Comparison of ENCODE assay signal across 1 cellular context in genomic region chr1:153633747-153634665, GRCh38.
TF ChIP-seq lines count a peak whose summit lies in the region.

Gene CHTOP (plus strand): TSS chr1:153634066. CDS start chr1:153636589, 2,523 bp downstream.

TF ChIP-seq in HepG2, 621 proteins besides CTCF, POLR2A, EP300 and RAD21 (continued from another document and continues in another):
- TF ChIP-seq RBAK (CRISPR knock-in tag; IDR thresholded peaks at IDR 0.05): no peak
- TF ChIP-seq ZNF280B (CRISPR knock-in tag; IDR thresholded peaks at IDR 0.05; ENCODE audit: borderline replicate concordance): peak; percentile 92; the same call in 1 of the 2 replicates
- no peak for TF ChIP-seq KDM1A (CRISPR knock-in tag; IDR thresholded peaks at IDR 0.05)
- peak; percentile 71 for TF ChIP-seq BRF2 (CRISPR knock-in tag; IDR thresholded peaks at IDR 0.05)
- TF ChIP-seq ZBTB43 (CRISPR knock-in tag; conservative IDR thresholded peaks at IDR 0.05): peak; percentile 53; the same call in 1 of the 2 replicates
- peak; percentile 69; the same call in 1 of the 2 replicates for TF ChIP-seq ZNF619 (CRISPR knock-in tag; IDR thresholded peaks at IDR 0.05)
- TF ChIP-seq RXRA (CRISPR knock-in tag; IDR thresholded peaks at IDR 0.05): peak; percentile 67; the same call in 1 of the 2 replicates
- TF ChIP-seq THAP9 (CRISPR knock-in tag; IDR thresholded peaks at IDR 0.05; ENCODE audit: borderline replicate concordance): peak; percentile 96
- TF ChIP-seq ZNF441 (CRISPR knock-in tag; IDR thresholded peaks at IDR 0.05; ENCODE audit: borderline replicate concordance): no peak; the same call in 1 of the 2 replicates
- peak; percentile 79 for TF ChIP-seq JUN (CRISPR knock-in tag; IDR thresholded peaks at IDR 0.05)
- TF ChIP-seq IKZF5 (CRISPR knock-in tag; IDR thresholded peaks at IDR 0.05): peak; percentile 85
- 0 out of 2 replicates have a peak, but pooled peaks have one; percentile 53 for TF ChIP-seq ZNF704 (CRISPR knock-in tag; IDR thresholded peaks at IDR 0.05; ENCODE audit: borderline replicate concordance)
- no peak for TF ChIP-seq GRHL1 (CRISPR knock-in tag; conservative IDR thresholded peaks at IDR 0.05)
- peak; percentile 84; the same call in 1 of the 2 replicates for TF ChIP-seq ARID2 (CRISPR knock-in tag; IDR thresholded peaks at IDR 0.05; ENCODE audit: borderline replicate concordance)
- TF ChIP-seq ZBTB2 (CRISPR knock-in tag; IDR thresholded peaks at IDR 0.05; ENCODE audit: low read depth): peak; percentile 35; the same call in 1 of the 2 replicates
- no peak for TF ChIP-seq ATRX (CRISPR knock-in tag; IDR thresholded peaks at IDR 0.05; ENCODE audit: borderline replicate concordance)
- no peak for TF ChIP-seq SMAD3 (CRISPR knock-in tag; IDR thresholded peaks at IDR 0.05)
- no peak for TF ChIP-seq RARA (CRISPR knock-in tag; IDR thresholded peaks at IDR 0.05)
- TF ChIP-seq ZFYVE20 (CRISPR knock-in tag; IDR thresholded peaks at IDR 0.05; ENCODE audit: borderline replicate concordance, low read depth): 0 out of 2 replicates have a peak, but pooled peaks have one; percentile 71
- peak; percentile 94 for TF ChIP-seq ZNF687 (CRISPR knock-in tag; IDR thresholded peaks at IDR 0.05)
- peak; percentile 34 for TF ChIP-seq PHF5A (CRISPR knock-in tag; IDR thresholded peaks at IDR 0.05; ENCODE audit: low read depth, unreplicated experiment)
- no peak for TF ChIP-seq CBFB (CRISPR knock-in tag; IDR thresholded peaks at IDR 0.05)
- TF ChIP-seq ZNF543 (CRISPR knock-in tag; IDR thresholded peaks at IDR 0.05): peak; percentile 68; the same call in 1 of the 2 replicates
- TF ChIP-seq GZF1 (CRISPR knock-in tag; IDR thresholded peaks at IDR 0.05): no peak
- TF ChIP-seq ZNF800 (CRISPR knock-in tag; IDR thresholded peaks at IDR 0.05): no peak
- TF ChIP-seq ZNF598 (CRISPR knock-in tag; IDR thresholded peaks at IDR 0.05; ENCODE audit: borderline replicate concordance): peak; percentile 94
- no peak for TF ChIP-seq SP1 (IDR thresholded peaks at IDR 0.05)
- peak; percentile 73 for TF ChIP-seq SP1 (CRISPR knock-in tag; IDR thresholded peaks at IDR 0.05)
- TF ChIP-seq HHEX (CRISPR knock-in tag; IDR thresholded peaks at IDR 0.05): no peak
- TF ChIP-seq HDAC1 (CRISPR knock-in tag; IDR thresholded peaks at IDR 0.05): peak; percentile 90
- TF ChIP-seq HIVEP1 (CRISPR knock-in tag; IDR thresholded peaks at IDR 0.05): peak; percentile 75
- TF ChIP-seq MXD3 (CRISPR knock-in tag; IDR thresholded peaks at IDR 0.05): 0 out of 2 replicates have a peak, but pooled peaks have one; percentile 47
- peak; percentile 75 for TF ChIP-seq ZNF781 (CRISPR knock-in tag; IDR thresholded peaks at IDR 0.05; ENCODE audit: borderline replicate concordance, not compliant biosample characterization)
- no peak for TF ChIP-seq FOXP1 (IDR thresholded peaks at IDR 0.05)
- TF ChIP-seq FOXP1 (CRISPR knock-in tag; IDR thresholded peaks at IDR 0.05): no peak
- TF ChIP-seq MAFF (IDR thresholded peaks at IDR 0.05; ENCODE audit: low read depth, low read length): no peak
- TF ChIP-seq ZFP37 (CRISPR knock-in tag; IDR thresholded peaks at IDR 0.05; ENCODE audit: borderline replicate concordance): no peak
- 0 out of 2 replicates have a peak, but pooled peaks have one; percentile 13 for TF ChIP-seq FOXK1 (CRISPR knock-in tag; IDR thresholded peaks at IDR 0.05; ENCODE audit: borderline replicate concordance, low read depth)
- no peak for TF ChIP-seq GABPA (IDR thresholded peaks at IDR 0.05; ENCODE audit: low read depth, low read length)
- peak; percentile 74 for TF ChIP-seq GABPA (CRISPR knock-in tag; IDR thresholded peaks at IDR 0.05; ENCODE audit: low read depth)
- 0 out of 2 replicates have a peak, but pooled peaks have one; percentile 28 for TF ChIP-seq ZNF143 (CRISPR knock-in tag; IDR thresholded peaks at IDR 0.05)
- peak; percentile 80 for TF ChIP-seq MED8 (CRISPR knock-in tag; IDR thresholded peaks at IDR 0.05; ENCODE audit: insufficient replicate concordance)
